Comparison of ENCODE assay signal across 12 cellular contexts in the genomic region with DNA sequence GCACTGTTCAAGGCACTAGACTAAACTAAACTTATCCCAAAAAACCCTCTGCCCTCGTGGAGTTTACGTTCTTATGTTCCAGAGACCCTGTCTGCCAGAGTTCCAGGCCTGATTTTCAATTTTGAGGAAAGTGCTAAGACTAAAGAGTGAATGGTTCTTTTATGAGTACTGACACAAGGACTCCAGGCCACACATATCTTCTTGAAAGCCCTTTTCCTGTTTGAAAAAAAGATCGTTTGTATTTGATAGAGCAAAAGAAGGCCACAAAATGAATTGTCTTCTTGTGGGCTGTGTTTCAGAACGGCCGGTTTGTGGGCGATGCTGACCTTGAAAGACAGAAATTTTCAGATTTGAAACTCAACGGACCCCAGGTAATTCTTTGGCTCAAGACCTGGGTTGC. TPM values are rescaled to one million over a fixed set of nuclear protein-coding genes. Genes with fewer than 3 reads are reported as not detected.
DNase-seq lines count a peak whose midpoint lies in the region; ATAC-seq and TF ChIP-seq lines count a peak whose summit lies in the region.
"Had no signal": no experiment of that assay in that cellular context is flagged by ENCODE, and none has a peak within 500 bp of the region (broad histone marks: within the 10 kb centered on the region; RNA-seq: fewer than 3 reads in every experiment).

No MANE protein-coding gene starts in this region.

- no peak overlapping the region for H3K4me3 ChIP-seq in ascending aorta
- H3K4me3 ChIP-seq in naive thymus-derived CD4-positive, alpha-beta T cell (ENCODE audit: low read length), result no peak overlapping the region

- H3K4me1 ChIP-seq in ascending aorta, result peaks cover 0 to 12% of the 10 kb centered on the region in 2 donors
- peaks cover 21 to 29% of the 10 kb centered on the region in 2 donors for H3K4me1 ChIP-seq in naive thymus-derived CD4-positive, alpha-beta T cell (ENCODE audit: control insufficient read depth in 2 of 2, insufficient read depth in 2 of 2, low read length in 2 of 2)

- POLR2A ChIA-PET in naive thymus-derived CD4-positive, alpha-beta T cell (lab: Charles Lee), result interaction anchor here (0.6 to 0.9 kb wide), 3 partner anchors 42 to 1767 kb away, joined by 3 read pairs; a partner anchor contains a TSS

- H3K27ac ChIP-seq in ascending aorta, result peak overlapping the region; percentile 31 to 56
- H3K27ac ChIP-seq in naive thymus-derived CD4-positive, alpha-beta T cell (ENCODE audit: low read depth, low read length), result peak overlapping the region; percentile 83

- H3K27me3 Mint-ChIP-seq in stimulated activated naive CD8-positive, alpha-beta T cell treated with anti-CD3 and anti-CD28 coated beads, Interleukin-15, Interleukin-2, amounts not matched to agents 100 ng/mL and 50 ng/mL, for 24 hours, result peaks cover 3% of the 10 kb centered on the region
- peaks cover 0 to 2% (median 0%) of the 10 kb centered on the region in 5 donors for H3K27me3 Mint-ChIP-seq in naive thymus-derived CD4-positive, alpha-beta T cell

- no peak overlapping the region for H3K4me3 Mint-ChIP-seq in stimulated activated naive CD8-positive, alpha-beta T cell treated with anti-CD3 and anti-CD28 coated beads, Interleukin-15, Interleukin-2, amounts not matched to agents 100 ng/mL and 50 ng/mL, for 24 hours
- peak overlapping the region in 9 of 10 donors; percentile 55 to 84 (median 70) for H3K4me3 Mint-ChIP-seq in naive thymus-derived CD4-positive, alpha-beta T cell

- TF ChIP-seq CTCF in ascending aorta (IDR thresholded peaks at IDR 0.05), result no peak

- peaks cover 26 to 46% of the 10 kb centered on the region in 2 donors for H3K36me3 ChIP-seq in ascending aorta
- H3K36me3 ChIP-seq in naive thymus-derived CD4-positive, alpha-beta T cell (ENCODE audit: control insufficient read depth in 2 of 3, insufficient read depth in 3 of 3, low read length in 3 of 3), result peaks cover 0 to 5% (median 0%) of the 10 kb centered on the region in 3 experiments

- ATAC-seq in stimulated activated naive CD8-positive, alpha-beta T cell treated with anti-CD3 and anti-CD28 coated beads, Interleukin-15, Interleukin-2, amounts not matched to agents 100 U/mL and 50 U/mL, for 24 hours, result no peak
- ATAC-seq in naive thymus-derived CD4-positive, alpha-beta T cell, result no peak
- no peak for ATAC-seq in GM18498 (IDR thresholded peaks at IDR 0.05; ENCODE audit: unreplicated experiment)
- ATAC-seq in GM19452 (IDR thresholded peaks at IDR 0.05; ENCODE audit: unreplicated experiment), result no peak

- H3K27me3 ChIP-seq in ascending aorta, result no peaks in the 10 kb centered on the region
- H3K27me3 ChIP-seq in naive thymus-derived CD4-positive, alpha-beta T cell (ENCODE audit: control insufficient read depth in 2 of 2, insufficient read depth in 2 of 2, low read length in 2 of 2), result no peaks in the 10 kb centered on the region

- intact Hi-C loops in ascending aorta (cut with DNase I), result no loop called here
- intact Hi-C loops in naive thymus-derived CD4-positive, alpha-beta T cell (cut with micrococcal nuclease), result loop anchor here (2.0 to 10.0 kb wide), 6 partner anchors 227 to 731 kb away; a partner anchor contains a TSS

- DNase-seq in stimulated activated naive CD8-positive, alpha-beta T cell treated with anti-CD3 and anti-CD28 coated beads, Interleukin-15, Interleukin-2, amounts not matched to agents 100 U/mL and 50 U/mL, for 24 hours, result no peak
- DNase-seq in ascending aorta (ENCODE audit: low spot score in 2 of 2) (no peak), dedifferentiated amniotic fluid mesenchymal stem cell (ENCODE audit: extremely low spot score) (no peak), AML-193 (lab: John Stamatoyannopoulos, UW) (no peak)
- no peak for DNase-seq in naive thymus-derived CD4-positive, alpha-beta T cell
- DNase-seq: COR-L47, dermis blood vessel endothelial cell, Karpas-422, SK-N-SH had no signal

- peak overlapping the region; percentile 52 for H3K27ac Mint-ChIP-seq in stimulated activated naive CD8-positive, alpha-beta T cell treated with anti-CD3 and anti-CD28 coated beads, Interleukin-15, Interleukin-2, amounts not matched to agents 100 ng/mL and 50 ng/mL, for 24 hours
- peak overlapping the region; percentile 79 to 99 (median 99) for H3K27ac Mint-ChIP-seq in naive thymus-derived CD4-positive, alpha-beta T cell

- H3K36me3 Mint-ChIP-seq in stimulated activated naive CD8-positive, alpha-beta T cell treated with anti-CD3 and anti-CD28 coated beads, Interleukin-15, Interleukin-2, amounts not matched to agents 100 ng/mL and 50 ng/mL, for 24 hours (ENCODE audit: low read depth), result peaks cover 19% of the 10 kb centered on the region
- peaks cover 0 to 22% (median 8%) of the 10 kb centered on the region in 5 donors for H3K36me3 Mint-ChIP-seq in naive thymus-derived CD4-positive, alpha-beta T cell

- peaks cover 43% of the 10 kb centered on the region for H3K4me1 Mint-ChIP-seq in stimulated activated naive CD8-positive, alpha-beta T cell treated with anti-CD3 and anti-CD28 coated beads, Interleukin-15, Interleukin-2, amounts not matched to agents 100 ng/mL and 50 ng/mL, for 24 hours (ENCODE audit: low read depth)
- peaks cover 35 to 56% (median 46%) of the 10 kb centered on the region in 7 donors for H3K4me1 Mint-ChIP-seq in naive thymus-derived CD4-positive, alpha-beta T cell

- CTCF ChIA-PET in naive thymus-derived CD4-positive, alpha-beta T cell (lab: Charles Lee), result interaction anchor here (1.6 kb wide), 1 partner anchor 31 kb away, joined by 3 read pairs; no protein-coding TSS in a partner anchor

- H3K9me3 Mint-ChIP-seq in stimulated activated naive CD8-positive, alpha-beta T cell treated with anti-CD3 and anti-CD28 coated beads, Interleukin-15, Interleukin-2, amounts not matched to agents 100 ng/mL and 50 ng/mL, for 24 hours, result no peaks in the 10 kb centered on the region
- no peaks in the 10 kb centered on the region for H3K9me3 Mint-ChIP-seq in naive thymus-derived CD4-positive, alpha-beta T cell

- no peaks in the 10 kb centered on the region for H3K9me3 ChIP-seq in ascending aorta
- no peaks in the 10 kb centered on the region for H3K9me3 ChIP-seq in naive thymus-derived CD4-positive, alpha-beta T cell (ENCODE audit: control insufficient read depth in 2 of 3, low read length in 3 of 3)
- H3K9me3 ChIP-seq: SK-N-SH had no signal

RNA-seq across cellular contexts. Expression of a gene that starts 32.1 kb away (rescaled TPM):
- total RNA-seq in ascending aorta, result 69.5 TPM
- total RNA-seq in naive thymus-derived CD4-positive, alpha-beta T cell, result 10 to 100 TPM in 4 of 5 experiments, 1 to 10 TPM in 1; 9.3 to 32.0 (median 13.7) TPM
- 1 to 10 TPM in 1 of 2 donors, under 1 TPM in 1; 0.80 to 2.0 TPM for polyA plus RNA-seq in naive thymus-derived CD4-positive, alpha-beta T cell

RNA-seq across cellular contexts. Expression of a gene that starts 42.1 kb away (rescaled TPM):
- not detected for total RNA-seq in ascending aorta
- not detected for total RNA-seq in naive thymus-derived CD4-positive, alpha-beta T cell
- polyA plus RNA-seq in naive thymus-derived CD4-positive, alpha-beta T cell, result under 1 TPM; 0.56 to 0.95 TPM
- total RNA-seq: dermis blood vessel endothelial cell had no signal
- polyA plus RNA-seq: SK-N-SH had no signal

RNA-seq across cellular contexts. Expression of a gene that starts 52.4 kb away (rescaled TPM):
- total RNA-seq in ascending aorta, result 113 TPM
- 100 to 1,000 TPM in 3 of 5 experiments, 10 to 100 TPM in 2; 93.6 to 193 (median 124) TPM for total RNA-seq in naive thymus-derived CD4-positive, alpha-beta T cell
- polyA plus RNA-seq in naive thymus-derived CD4-positive, alpha-beta T cell, result 100 to 1,000 TPM; 339 to 382 TPM
